Comparison of ENCODE assay signal across 1 cellular context in the genomic region with DNA sequence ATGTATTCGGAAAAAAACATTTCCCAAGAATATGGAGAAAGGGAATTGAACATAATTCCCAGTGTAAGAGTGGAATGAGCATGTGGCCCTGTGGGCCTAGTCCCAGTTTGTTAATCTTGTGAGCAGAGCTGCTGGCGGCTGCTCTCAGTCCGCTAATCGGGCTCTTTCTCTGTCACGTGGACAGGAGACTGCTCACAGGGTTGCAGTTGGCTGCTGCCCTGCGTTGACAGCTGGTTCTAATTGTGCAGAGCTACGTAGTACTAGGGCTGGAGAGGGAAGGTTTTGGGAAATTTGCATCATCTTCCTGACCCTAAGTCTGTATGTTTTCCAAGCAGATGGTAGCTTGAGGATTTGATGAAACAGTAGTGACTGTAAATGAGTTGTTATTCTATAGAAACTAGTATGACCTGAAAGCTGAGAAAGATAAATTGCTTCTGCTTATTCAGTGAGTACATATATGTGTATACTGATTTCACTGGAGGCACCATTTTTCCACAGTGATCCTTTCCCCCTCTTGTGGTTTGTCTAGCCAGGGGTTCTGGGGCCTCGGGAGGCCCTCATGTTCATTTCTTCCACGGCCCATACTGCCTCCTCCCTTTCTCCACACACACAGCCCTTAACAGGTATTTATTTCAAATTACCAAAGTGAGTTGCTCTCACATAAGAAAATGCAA.
TF ChIP-seq lines count a peak whose summit lies in the region.

No MANE protein-coding gene starts in this region.

TF ChIP-seq in K562, 482 proteins besides CTCF, POLR2A, EP300 and RAD21 (continued from another document):
- TF ChIP-seq PKNOX1 (IDR thresholded peaks at IDR 0.05) (0 out of 2 replicates have a peak, but pooled peaks have one; percentile 16), MCM5 (IDR thresholded peaks at IDR 0.05; ENCODE audit: low read depth) (no peak), NRF1 (conservative IDR thresholded peaks at IDR 0.05 in 1 of 2, IDR thresholded peaks at IDR 0.05 in 1 of 2) (peak; percentile 54 to 55), AFF4 (CRISPR knock-in tag; IDR thresholded peaks at IDR 0.05) (no peak), HINFP (tag; conservative IDR thresholded peaks at IDR 0.05; ENCODE audit: low read depth) (peak; percentile 45; the same call in 1 of the 2 replicates), CCNT2 (IDR thresholded peaks at IDR 0.05; ENCODE audit: borderline replicate concordance, extremely low read depth, insufficient read length, low read depth, low read length) (no peak), ETV6 (IDR thresholded peaks at IDR 0.05; ENCODE audit: borderline replicate concordance in 1 of 2, low read depth in 2 of 2, low read length in 1 of 2) (no peak), ETV6 (CRISPR knock-in tag; IDR thresholded peaks at IDR 0.05; ENCODE audit: borderline replicate concordance) (no peak), ZNF431 (CRISPR knock-in tag; IDR thresholded peaks at IDR 0.05) (no peak), RAD51 (IDR thresholded peaks at IDR 0.05; ENCODE audit: borderline replicate concordance, low read depth) (peak; percentile 78), JUN (IDR thresholded peaks at IDR 0.05; ENCODE audit: borderline replicate concordance, low read depth, low read length) (no peak), JUN (CRISPR knock-in tag; IDR thresholded peaks at IDR 0.05; ENCODE audit: borderline replicate concordance) (no peak), MYC (IDR thresholded peaks at IDR 0.05; ENCODE audit: low read depth, low read length) (0 out of 2 replicates have a peak, but pooled peaks have one; percentile 26), MYC (CRISPR knock-in tag; IDR thresholded peaks at IDR 0.05; ENCODE audit: borderline replicate concordance, low read depth) (no peak), L3MBTL2 (IDR thresholded peaks at IDR 0.05) (peak; percentile 58; the same call in 1 of the 2 replicates), SMARCE1 (IDR thresholded peaks at IDR 0.05) (no peak), ZBED1 (IDR thresholded peaks at IDR 0.05) (no peak), TAF9B (IDR thresholded peaks at IDR 0.05; ENCODE audit: partially characterized antibody) (no peak), SMAD4 (CRISPR knock-in tag; conservative IDR thresholded peaks at IDR 0.05) (no peak)
- TF ChIP-seq, protein P1, sequence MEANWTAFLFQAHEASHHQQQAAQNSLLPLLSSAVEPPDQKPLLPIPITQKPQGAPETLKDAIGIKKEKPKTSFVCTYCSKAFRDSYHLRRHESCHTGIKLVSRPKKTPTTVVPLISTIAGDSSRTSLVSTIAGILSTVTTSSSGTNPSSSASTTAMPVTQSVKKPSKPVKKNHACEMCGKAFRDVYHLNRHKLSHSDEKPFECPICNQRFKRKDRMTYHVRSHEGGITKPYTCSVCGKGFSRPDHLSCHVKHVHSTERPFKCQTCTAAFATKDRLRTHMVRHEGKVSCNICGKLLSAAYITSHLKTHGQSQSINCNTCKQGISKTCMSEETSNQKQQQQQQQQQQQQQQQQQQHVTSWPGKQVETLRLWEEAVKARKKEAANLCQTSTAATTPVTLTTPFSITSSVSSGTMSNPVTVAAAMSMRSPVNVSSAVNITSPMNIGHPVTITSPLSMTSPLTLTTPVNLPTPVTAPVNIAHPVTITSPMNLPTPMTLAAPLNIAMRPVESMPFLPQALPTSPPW (CRISPR knock-in tag; IDR thresholded peaks at IDR 0.05), result no peak
TF ChIP-seq in K562: peak in this region for 18.
